Comparison of ENCODE assay signal across 9 cellular contexts in the genomic region with DNA sequence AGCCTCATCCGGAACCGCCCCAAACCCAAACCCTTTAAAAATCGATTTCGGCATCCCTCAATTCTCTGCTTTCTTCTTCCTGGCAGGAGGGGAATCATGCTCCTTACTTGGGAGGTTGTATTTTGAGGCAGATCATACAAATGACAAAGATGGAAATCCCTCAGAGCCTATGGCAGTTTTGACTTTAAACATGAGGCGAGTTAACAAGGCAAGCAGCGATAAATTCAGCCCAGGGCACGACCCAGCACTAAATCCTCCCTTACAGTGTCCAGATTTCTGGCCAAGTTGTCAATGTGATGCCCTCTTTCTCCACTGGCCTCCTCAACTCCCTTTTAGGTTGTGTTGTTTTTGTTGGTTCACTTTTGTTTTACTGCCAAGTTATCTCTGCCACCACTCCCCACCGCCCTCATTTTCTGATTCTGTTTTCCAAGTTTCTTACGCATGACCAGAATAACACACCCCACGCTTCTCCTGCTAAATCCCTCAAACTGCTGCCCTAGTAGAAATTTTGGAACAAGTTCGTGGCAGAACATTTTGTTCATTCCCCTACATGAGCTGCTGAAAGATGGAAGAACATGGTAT.
DNase-seq lines count a peak whose midpoint lies in the region; ATAC-seq and TF ChIP-seq lines count a peak whose summit lies in the region.
"Had no signal": no experiment of that assay in that cellular context is flagged by ENCODE, and none has a peak within 500 bp of the region (broad histone marks: within the 10 kb centered on the region; RNA-seq: fewer than 3 reads in every experiment).

No MANE protein-coding gene starts in this region.

- POLR2A ChIA-PET in activated CD4-positive, alpha-beta T cell treated with anti-CD3 and anti-CD28 coated beads, Interleukin-2, amount 10 ng/mL, durations not matched to agents 7 days and 5 days (lab: Charles Lee): no interaction called here

- no peak overlapping the region for H3K4me3 Mint-ChIP-seq in activated CD4-positive, alpha-beta T cell treated with anti-CD3 and anti-CD28 coated beads, Interleukin-2, amount 10 ng/mL, durations not matched to agents 7 days and 5 days
- H3K4me3 Mint-ChIP-seq in effector memory CD8-positive, alpha-beta T cell: peak overlapping the region; percentile 79 to 86

- no peak for ATAC-seq in effector memory CD8-positive, alpha-beta T cell (replicated peaks)
- no peak for ATAC-seq in left lobe of liver

- peak overlapping the region; percentile 39 for H3K4me3 ChIP-seq in mononuclear cell (ENCODE audit: low read length)
- peak overlapping the region; percentile 58 to 77 for H3K4me3 ChIP-seq in tibial artery

- no peak for DNase-seq in activated CD4-positive, alpha-beta T cell treated with anti-CD3 and anti-CD28 coated beads, Interleukin-2, amount 10 ng/mL, durations not matched to agents 7 days and 5 days
- no peak for DNase-seq in activated CD4-positive, alpha-beta T cell treated with anti-CD3 and anti-CD28 coated beads, Interleukin-2, amount 50 U/mL, for 48 hours
- DNase-seq in effector memory CD8-positive, alpha-beta T cell: no peak
- DNase-seq in tibial artery (peak in 1 of 2 donors; percentile 70), cerebellum (ENCODE audit: low spot score) (no peak), left lobe of liver (ENCODE audit: low spot score) (no peak)
- DNase-seq in stimulated activated CD4-positive, alpha-beta T cell treated with anti-CD3 and anti-CD28 coated beads, Interleukin-12 subunit alpha, Interleukin-12 subunit beta, amount 100 ng/mL, for 4 hours: no peak
- DNase-seq: anterior cingulate cortex had no signal

- intact Hi-C loops in tibial artery (cut with DNase I; ENCODE audit: low total_unique reads): loop anchor here (5.0 to 10.0 kb wide), 3 partner anchors 177 to 885 kb away; no protein-coding TSS in a partner anchor

- CTCF ChIA-PET in activated CD4-positive, alpha-beta T cell treated with anti-CD3 and anti-CD28 coated beads, Interleukin-2, amount 10 ng/mL, durations not matched to agents 7 days and 5 days (lab: Charles Lee): no interaction called here

- H3K36me3 Mint-ChIP-seq in activated CD4-positive, alpha-beta T cell treated with anti-CD3 and anti-CD28 coated beads, Interleukin-2, amount 10 ng/mL, durations not matched to agents 7 days and 5 days (ENCODE audit: low read depth): no peaks in the 10 kb centered on the region
- H3K36me3 Mint-ChIP-seq in effector memory CD8-positive, alpha-beta T cell (ENCODE audit: insufficient read depth): peaks cover 13% of the 10 kb centered on the region

- H3K4me1 ChIP-seq in mononuclear cell (ENCODE audit: insufficient read depth, low read length): peaks cover 20% of the 10 kb centered on the region
- peaks cover 0 to 41% (median 18%) of the 10 kb centered on the region in 4 donors for H3K4me1 ChIP-seq in tibial artery

- H3K9me3 ChIP-seq in mononuclear cell (ENCODE audit: low read depth, low read length): no peaks in the 10 kb centered on the region
- no peaks in the 10 kb centered on the region for H3K9me3 ChIP-seq in tibial artery

- peaks cover 22% of the 10 kb centered on the region for H3K4me1 Mint-ChIP-seq in activated CD4-positive, alpha-beta T cell treated with anti-CD3 and anti-CD28 coated beads, Interleukin-2, amount 10 ng/mL, durations not matched to agents 7 days and 5 days
- peaks cover 34 to 35% of the 10 kb centered on the region in 2 donors for H3K4me1 Mint-ChIP-seq in effector memory CD8-positive, alpha-beta T cell (ENCODE audit: low read depth in 2 of 2)

- no peak for TF ChIP-seq CTCF in tibial artery (IDR thresholded peaks at IDR 0.05)

- no peaks in the 10 kb centered on the region for H3K36me3 ChIP-seq in tibial artery

- peak overlapping the region; percentile 85 to 92 for H3K27ac ChIP-seq in tibial artery

- no peaks in the 10 kb centered on the region for H3K9me3 Mint-ChIP-seq in activated CD4-positive, alpha-beta T cell treated with anti-CD3 and anti-CD28 coated beads, Interleukin-2, amount 10 ng/mL, durations not matched to agents 7 days and 5 days
- H3K9me3 Mint-ChIP-seq in effector memory CD8-positive, alpha-beta T cell: peaks cover 3 to 6% of the 10 kb centered on the region in 2 donors

- peak overlapping the region; percentile 80 for H3K27ac Mint-ChIP-seq in activated CD4-positive, alpha-beta T cell treated with anti-CD3 and anti-CD28 coated beads, Interleukin-2, amount 10 ng/mL, durations not matched to agents 7 days and 5 days
- H3K27ac Mint-ChIP-seq in effector memory CD8-positive, alpha-beta T cell: peak overlapping the region; percentile 95 to 97

- H3K27me3 Mint-ChIP-seq in activated CD4-positive, alpha-beta T cell treated with anti-CD3 and anti-CD28 coated beads, Interleukin-2, amount 10 ng/mL, durations not matched to agents 7 days and 5 days: peaks cover 49% of the 10 kb centered on the region
- H3K27me3 Mint-ChIP-seq in effector memory CD8-positive, alpha-beta T cell: peaks cover 0 to 11% of the 10 kb centered on the region in 2 donors

- H3K27me3 ChIP-seq in mononuclear cell (ENCODE audit: insufficient read depth, low read length) (peaks cover 58% of the 10 kb centered on the region), tibial artery (no peaks in the 10 kb centered on the region)
